In the genomic region with DNA sequence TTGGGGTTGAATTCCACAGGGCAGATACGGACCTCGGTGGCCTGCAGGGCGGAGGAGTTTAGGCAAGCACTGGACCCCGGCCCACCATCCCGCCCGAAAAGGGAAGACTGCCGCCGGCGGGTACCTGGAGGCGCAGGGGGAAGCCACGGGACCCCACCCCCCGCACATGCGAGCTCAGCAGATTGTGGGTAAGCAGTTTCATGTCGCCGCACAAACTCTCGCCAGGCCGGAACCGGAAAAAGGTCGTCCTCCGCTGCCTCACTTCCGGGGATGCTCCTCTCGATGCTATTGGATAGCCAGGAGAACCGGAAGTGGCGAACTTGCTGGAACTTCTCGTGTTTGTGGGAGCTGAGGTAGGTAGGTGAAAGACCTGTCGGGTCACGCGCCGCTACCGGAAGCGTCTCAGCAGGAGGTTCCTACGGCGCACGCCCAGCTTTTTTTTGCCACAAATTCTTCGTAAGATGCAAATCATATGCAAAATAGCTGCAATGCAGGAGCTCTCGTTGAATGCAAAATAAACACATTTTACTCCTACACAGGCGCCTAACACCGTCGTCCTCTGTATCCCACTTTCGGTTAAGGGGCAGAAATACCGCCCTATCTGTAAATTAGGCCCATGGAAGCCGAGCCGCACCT, we compare ENCODE assay signal across 1 cellular context.
TF ChIP-seq lines count a peak whose summit lies in the region.

A gene (minus strand): TSS at position 235 of the 636 bp plus-strand sequence. CDS start 33 bp downstream, at position 202.

TF ChIP-seq in K562, 482 proteins besides CTCF, POLR2A, EP300 and RAD21 (continued from another document and continues in another):
- TF ChIP-seq, protein P1, sequence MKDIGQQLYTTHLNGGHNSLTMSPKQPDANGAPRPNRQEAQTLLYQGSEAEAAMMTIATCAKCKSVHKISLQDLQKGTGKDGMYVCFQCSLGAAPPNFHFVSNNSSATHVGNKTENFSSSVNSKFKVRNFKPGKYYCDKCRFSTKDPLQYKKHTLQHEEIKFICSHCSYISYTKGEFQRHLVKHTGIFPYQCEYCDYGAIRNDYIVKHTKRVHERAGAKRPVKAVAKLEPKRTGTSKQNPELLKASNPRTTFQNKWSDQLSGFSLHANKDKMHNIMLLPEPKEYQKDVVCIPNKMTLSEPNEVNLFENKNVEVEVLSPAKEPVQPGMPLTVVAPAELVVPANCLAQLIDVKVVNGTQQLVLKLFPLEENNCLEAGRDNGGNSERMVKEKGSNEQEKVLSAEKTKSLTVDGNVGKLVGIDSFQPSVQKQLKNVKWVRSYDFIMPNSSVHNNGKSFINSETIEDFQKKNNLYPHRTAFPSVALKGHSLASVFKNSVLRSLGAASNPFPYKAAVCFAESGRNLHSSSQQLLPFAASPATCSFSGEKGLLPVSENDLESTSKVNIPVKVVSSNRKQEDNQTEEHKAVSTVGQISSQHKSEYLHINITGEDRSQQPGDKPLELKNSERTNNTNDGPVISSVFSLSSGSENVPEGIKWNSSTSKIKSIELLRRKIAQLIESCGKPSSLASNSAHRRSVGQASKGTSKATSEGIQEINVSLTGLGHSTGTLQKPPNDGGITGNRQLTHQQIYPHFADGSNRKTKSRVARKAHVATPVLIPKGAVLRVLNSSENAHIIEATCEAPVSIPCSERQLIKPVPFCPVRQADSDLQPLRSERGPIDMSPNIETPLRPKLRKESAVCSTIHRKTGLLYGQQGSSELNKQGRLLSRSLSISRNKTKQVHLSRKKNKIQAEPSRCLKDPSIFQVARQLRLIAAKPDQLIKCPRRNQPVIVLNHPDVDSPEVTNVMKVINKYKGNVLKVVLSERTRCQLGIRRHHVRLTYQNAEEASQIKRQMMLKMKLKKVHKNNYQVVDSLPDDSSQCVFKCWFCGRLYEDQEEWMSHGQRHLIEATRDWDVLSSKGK (CRISPR knock-in tag; IDR thresholded peaks at IDR 0.05) = no peak
- TF ChIP-seq NBN (IDR thresholded peaks at IDR 0.05; ENCODE audit: low read depth) (peak; percentile 35; the same call in 1 of the 2 replicates), ELF2 (CRISPR knock-in tag; IDR thresholded peaks at IDR 0.05) (peak; percentile 8), SIN3B (IDR thresholded peaks at IDR 0.05; ENCODE audit: low read depth) (peak; percentile 82; the same call in 1 of the 2 replicates), TOE1 (IDR thresholded peaks at IDR 0.05; ENCODE audit: borderline replicate concordance) (peak; percentile 77; the same call in 1 of the 2 replicates), TOE1 (CRISPR knock-in tag; IDR thresholded peaks at IDR 0.05; ENCODE audit: borderline replicate concordance, low read depth) (peak; percentile 67; the same call in 1 of the 2 replicates), HSF4 (CRISPR knock-in tag; IDR thresholded peaks at IDR 0.05; ENCODE audit: borderline replicate concordance) (no peak), BCOR (IDR thresholded peaks at IDR 0.05) (peak; percentile 3; the same call in 1 of the 2 replicates), ZNF274 (IDR thresholded peaks at IDR 0.05; ENCODE audit: borderline replicate concordance, low read depth, low read length) (no peak), ETV1 (tag; conservative IDR thresholded peaks at IDR 0.05; ENCODE audit: low read depth) (peak; percentile 95), CTBP1 (IDR thresholded peaks at IDR 0.05; ENCODE audit: borderline replicate concordance) (0 out of 2 replicates have a peak, but pooled peaks have one; percentile 13), MIER1 (IDR thresholded peaks at IDR 0.05; ENCODE audit: low read depth) (0 out of 2 replicates have a peak, but pooled peaks have one; percentile 10), SP2 (IDR thresholded peaks at IDR 0.05; ENCODE audit: extremely low read depth, low read depth, low read length, poor library complexity, severe bottlenecking) (peak; percentile 33), DDX20 (tag; IDR thresholded peaks at IDR 0.05; ENCODE audit: low read depth) (no peak), ZNF444 (CRISPR knock-in tag; IDR thresholded peaks at IDR 0.05) (0 out of 2 replicates have a peak, but pooled peaks have one; percentile 27), SAP30 (IDR thresholded peaks at IDR 0.05; ENCODE audit: borderline replicate concordance, insufficient read depth, low read depth, low read length, poor library complexity, severe bottlenecking) (peak; percentile 74), ZNF316 (IDR thresholded peaks at IDR 0.05) (peak; percentile 97), PML (IDR thresholded peaks at IDR 0.05; ENCODE audit: low read length) (peak; percentile 53; the same call in 1 of the 2 replicates), NFRKB (IDR thresholded peaks at IDR 0.05; ENCODE audit: low read depth) (no peak; the same call in 1 of the 2 replicates), NFYB (IDR thresholded peaks at IDR 0.05; ENCODE audit: extremely low read depth, insufficient read length) (peak; percentile 80), DPF2 (IDR thresholded peaks at IDR 0.05) (peak; percentile 33; the same call in 1 of the 2 replicates), TAF7 (tag; IDR thresholded peaks at IDR 0.05) (peak; percentile 42; the same call in 1 of the 2 replicates), CHCHD3 (CRISPR knock-in tag; IDR thresholded peaks at IDR 0.05) (0 out of 2 replicates have a peak, but pooled peaks have one; percentile 22), KAT2B (IDR thresholded peaks at IDR 0.05; ENCODE audit: low read depth, low read length) (no peak), GATAD2B (IDR thresholded peaks at IDR 0.05; ENCODE audit: borderline replicate concordance) (0 out of 2 replicates have a peak, but pooled peaks have one; percentile 21), RBM14 (IDR thresholded peaks at IDR 0.05; ENCODE audit: borderline replicate concordance, insufficient read depth, low read depth, low read length) (0 out of 2 replicates have a peak, but pooled peaks have one; percentile 67), DACH1 (IDR thresholded peaks at IDR 0.05; ENCODE audit: partially characterized antibody) (no peak), POLR2B (IDR thresholded peaks at IDR 0.05; ENCODE audit: low read depth, partially characterized antibody) (peak; percentile 86), CREB1 (IDR thresholded peaks at IDR 0.05) (peak; percentile 71), CREB1 (CRISPR knock-in tag; IDR thresholded peaks at IDR 0.05) (no peak; the same call in 1 of the 2 replicates), RHOXF2B (CRISPR knock-in tag; conservative IDR thresholded peaks at IDR 0.05) (no peak), KLF1 (tag; IDR thresholded peaks at IDR 0.05) (0 out of 2 replicates have a peak, but pooled peaks have one; percentile 12), GTF2E2 (tag; IDR thresholded peaks at IDR 0.05) (peak; percentile 70; the same call in 1 of the 2 replicates), POLR2AphosphoS5 (IDR thresholded peaks at IDR 0.05; ENCODE audit: control insufficient read depth, insufficient read depth, low read depth, low read length) (peak; percentile 52; the same call in 1 of the 2 replicates), HNRNPK (IDR thresholded peaks at IDR 0.05; ENCODE audit: low read depth, low read length, poor library complexity, severe bottlenecking) (no peak), PCBP1 (IDR thresholded peaks at IDR 0.05; ENCODE audit: low read depth, low read length, poor library complexity, severe bottlenecking) (no peak), KLF10 (CRISPR knock-in tag; IDR thresholded peaks at IDR 0.05) (no peak), ATF7 (IDR thresholded peaks at IDR 0.05) (peak; percentile 36), RBFOX2 (IDR thresholded peaks at IDR 0.05; ENCODE audit: low read depth, low read length) (peak; percentile 90), FOXA1 (IDR thresholded peaks at IDR 0.05; ENCODE audit: borderline replicate concordance) (no peak), DIDO1 (tag; IDR thresholded peaks at IDR 0.05; ENCODE audit: low read depth) (0 out of 2 replicates have a peak, but pooled peaks have one; percentile 40)
- TF ChIP-seq, protein P2, sequence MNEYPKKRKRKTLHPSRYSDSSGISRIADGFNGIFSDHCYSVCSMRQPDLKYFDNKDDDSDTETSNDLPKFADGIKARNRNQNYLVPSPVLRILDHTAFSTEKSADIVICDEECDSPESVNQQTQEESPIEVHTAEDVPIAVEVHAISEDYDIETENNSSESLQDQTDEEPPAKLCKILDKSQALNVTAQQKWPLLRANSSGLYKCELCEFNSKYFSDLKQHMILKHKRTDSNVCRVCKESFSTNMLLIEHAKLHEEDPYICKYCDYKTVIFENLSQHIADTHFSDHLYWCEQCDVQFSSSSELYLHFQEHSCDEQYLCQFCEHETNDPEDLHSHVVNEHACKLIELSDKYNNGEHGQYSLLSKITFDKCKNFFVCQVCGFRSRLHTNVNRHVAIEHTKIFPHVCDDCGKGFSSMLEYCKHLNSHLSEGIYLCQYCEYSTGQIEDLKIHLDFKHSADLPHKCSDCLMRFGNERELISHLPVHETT (CRISPR knock-in tag; conservative IDR thresholded peaks at IDR 0.05 in 1 of 2, IDR thresholded peaks at IDR 0.05 in 1 of 2) = peak in 1 of 2 experiments; percentile 17; a peak in 1 of 4 replicates
- TF ChIP-seq, protein P3, sequence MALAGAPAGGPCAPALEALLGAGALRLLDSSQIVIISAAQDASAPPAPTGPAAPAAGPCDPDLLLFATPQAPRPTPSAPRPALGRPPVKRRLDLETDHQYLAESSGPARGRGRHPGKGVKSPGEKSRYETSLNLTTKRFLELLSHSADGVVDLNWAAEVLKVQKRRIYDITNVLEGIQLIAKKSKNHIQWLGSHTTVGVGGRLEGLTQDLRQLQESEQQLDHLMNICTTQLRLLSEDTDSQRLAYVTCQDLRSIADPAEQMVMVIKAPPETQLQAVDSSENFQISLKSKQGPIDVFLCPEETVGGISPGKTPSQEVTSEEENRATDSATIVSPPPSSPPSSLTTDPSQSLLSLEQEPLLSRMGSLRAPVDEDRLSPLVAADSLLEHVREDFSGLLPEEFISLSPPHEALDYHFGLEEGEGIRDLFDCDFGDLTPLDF (CRISPR knock-in tag; IDR thresholded peaks at IDR 0.05) = 0 out of 2 replicates have a peak, but pooled peaks have one; percentile 20
- TF ChIP-seq, protein P4, sequence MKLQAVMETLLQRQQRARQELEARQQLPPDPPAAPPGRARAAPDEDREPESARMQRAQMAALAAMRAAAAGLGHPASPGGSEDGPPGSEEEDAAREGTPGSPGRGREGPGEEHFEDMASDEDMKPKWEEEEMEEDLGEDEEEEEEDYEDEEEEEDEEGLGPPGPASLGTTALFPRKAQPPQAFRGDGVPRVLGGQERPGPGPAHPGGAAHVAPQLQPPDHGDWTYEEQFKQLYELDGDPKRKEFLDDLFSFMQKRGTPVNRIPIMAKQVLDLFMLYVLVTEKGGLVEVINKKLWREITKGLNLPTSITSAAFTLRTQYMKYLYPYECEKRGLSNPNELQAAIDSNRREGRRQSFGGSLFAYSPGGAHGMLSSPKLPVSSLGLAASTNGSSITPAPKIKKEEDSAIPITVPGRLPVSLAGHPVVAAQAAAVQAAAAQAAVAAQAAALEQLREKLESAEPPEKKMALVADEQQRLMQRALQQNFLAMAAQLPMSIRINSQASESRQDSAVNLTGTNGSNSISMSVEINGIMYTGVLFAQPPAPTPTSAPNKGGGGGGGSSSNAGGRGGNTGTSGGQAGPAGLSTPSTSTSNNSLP (IDR thresholded peaks at IDR 0.05; ENCODE audit: borderline replicate concordance, low read depth, low read length) = no peak
- TF ChIP-seq, protein P5, sequence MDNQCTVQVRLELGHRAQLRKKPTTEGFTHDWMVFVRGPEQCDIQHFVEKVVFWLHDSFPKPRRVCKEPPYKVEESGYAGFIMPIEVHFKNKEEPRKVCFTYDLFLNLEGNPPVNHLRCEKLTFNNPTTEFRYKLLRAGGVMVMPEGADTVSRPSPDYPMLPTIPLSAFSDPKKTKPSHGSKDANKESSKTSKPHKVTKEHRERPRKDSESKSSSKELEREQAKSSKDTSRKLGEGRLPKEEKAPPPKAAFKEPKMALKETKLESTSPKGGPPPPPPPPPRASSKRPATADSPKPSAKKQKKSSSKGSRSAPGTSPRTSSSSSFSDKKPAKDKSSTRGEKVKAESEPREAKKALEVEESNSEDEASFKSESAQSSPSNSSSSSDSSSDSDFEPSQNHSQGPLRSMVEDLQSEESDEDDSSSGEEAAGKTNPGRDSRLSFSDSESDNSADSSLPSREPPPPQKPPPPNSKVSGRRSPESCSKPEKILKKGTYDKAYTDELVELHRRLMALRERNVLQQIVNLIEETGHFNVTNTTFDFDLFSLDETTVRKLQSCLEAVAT (IDR thresholded peaks at IDR 0.05) = no peak; a peak in 1 of 4 replicates
- TF ChIP-seq, protein P6, sequence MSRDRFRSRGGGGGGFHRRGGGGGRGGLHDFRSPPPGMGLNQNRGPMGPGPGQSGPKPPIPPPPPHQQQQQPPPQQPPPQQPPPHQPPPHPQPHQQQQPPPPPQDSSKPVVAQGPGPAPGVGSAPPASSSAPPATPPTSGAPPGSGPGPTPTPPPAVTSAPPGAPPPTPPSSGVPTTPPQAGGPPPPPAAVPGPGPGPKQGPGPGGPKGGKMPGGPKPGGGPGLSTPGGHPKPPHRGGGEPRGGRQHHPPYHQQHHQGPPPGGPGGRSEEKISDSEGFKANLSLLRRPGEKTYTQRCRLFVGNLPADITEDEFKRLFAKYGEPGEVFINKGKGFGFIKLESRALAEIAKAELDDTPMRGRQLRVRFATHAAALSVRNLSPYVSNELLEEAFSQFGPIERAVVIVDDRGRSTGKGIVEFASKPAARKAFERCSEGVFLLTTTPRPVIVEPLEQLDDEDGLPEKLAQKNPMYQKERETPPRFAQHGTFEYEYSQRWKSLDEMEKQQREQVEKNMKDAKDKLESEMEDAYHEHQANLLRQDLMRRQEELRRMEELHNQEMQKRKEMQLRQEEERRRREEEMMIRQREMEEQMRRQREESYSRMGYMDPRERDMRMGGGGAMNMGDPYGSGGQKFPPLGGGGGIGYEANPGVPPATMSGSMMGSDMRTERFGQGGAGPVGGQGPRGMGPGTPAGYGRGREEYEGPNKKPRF (IDR thresholded peaks at IDR 0.05; ENCODE audit: low read depth, low read length) = no peak
- TF ChIP-seq, protein P7, sequence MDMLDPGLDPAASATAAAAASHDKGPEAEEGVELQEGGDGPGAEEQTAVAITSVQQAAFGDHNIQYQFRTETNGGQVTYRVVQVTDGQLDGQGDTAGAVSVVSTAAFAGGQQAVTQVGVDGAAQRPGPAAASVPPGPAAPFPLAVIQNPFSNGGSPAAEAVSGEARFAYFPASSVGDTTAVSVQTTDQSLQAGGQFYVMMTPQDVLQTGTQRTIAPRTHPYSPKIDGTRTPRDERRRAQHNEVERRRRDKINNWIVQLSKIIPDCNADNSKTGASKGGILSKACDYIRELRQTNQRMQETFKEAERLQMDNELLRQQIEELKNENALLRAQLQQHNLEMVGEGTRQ (CRISPR knock-in tag; IDR thresholded peaks at IDR 0.05) = peak; percentile 81
- TF ChIP-seq, protein P8, sequence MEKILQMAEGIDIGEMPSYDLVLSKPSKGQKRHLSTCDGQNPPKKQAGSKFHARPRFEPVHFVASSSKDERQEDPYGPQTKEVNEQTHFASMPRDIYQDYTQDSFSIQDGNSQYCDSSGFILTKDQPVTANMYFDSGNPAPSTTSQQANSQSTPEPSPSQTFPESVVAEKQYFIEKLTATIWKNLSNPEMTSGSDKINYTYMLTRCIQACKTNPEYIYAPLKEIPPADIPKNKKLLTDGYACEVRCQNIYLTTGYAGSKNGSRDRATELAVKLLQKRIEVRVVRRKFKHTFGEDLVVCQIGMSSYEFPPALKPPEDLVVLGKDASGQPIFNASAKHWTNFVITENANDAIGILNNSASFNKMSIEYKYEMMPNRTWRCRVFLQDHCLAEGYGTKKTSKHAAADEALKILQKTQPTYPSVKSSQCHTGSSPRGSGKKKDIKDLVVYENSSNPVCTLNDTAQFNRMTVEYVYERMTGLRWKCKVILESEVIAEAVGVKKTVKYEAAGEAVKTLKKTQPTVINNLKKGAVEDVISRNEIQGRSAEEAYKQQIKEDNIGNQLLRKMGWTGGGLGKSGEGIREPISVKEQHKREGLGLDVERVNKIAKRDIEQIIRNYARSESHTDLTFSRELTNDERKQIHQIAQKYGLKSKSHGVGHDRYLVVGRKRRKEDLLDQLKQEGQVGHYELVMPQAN (IDR thresholded peaks at IDR 0.05; ENCODE audit: borderline replicate concordance) = peak; percentile 89; the same call in 1 of the 2 replicates
